In the genomic region with DNA sequence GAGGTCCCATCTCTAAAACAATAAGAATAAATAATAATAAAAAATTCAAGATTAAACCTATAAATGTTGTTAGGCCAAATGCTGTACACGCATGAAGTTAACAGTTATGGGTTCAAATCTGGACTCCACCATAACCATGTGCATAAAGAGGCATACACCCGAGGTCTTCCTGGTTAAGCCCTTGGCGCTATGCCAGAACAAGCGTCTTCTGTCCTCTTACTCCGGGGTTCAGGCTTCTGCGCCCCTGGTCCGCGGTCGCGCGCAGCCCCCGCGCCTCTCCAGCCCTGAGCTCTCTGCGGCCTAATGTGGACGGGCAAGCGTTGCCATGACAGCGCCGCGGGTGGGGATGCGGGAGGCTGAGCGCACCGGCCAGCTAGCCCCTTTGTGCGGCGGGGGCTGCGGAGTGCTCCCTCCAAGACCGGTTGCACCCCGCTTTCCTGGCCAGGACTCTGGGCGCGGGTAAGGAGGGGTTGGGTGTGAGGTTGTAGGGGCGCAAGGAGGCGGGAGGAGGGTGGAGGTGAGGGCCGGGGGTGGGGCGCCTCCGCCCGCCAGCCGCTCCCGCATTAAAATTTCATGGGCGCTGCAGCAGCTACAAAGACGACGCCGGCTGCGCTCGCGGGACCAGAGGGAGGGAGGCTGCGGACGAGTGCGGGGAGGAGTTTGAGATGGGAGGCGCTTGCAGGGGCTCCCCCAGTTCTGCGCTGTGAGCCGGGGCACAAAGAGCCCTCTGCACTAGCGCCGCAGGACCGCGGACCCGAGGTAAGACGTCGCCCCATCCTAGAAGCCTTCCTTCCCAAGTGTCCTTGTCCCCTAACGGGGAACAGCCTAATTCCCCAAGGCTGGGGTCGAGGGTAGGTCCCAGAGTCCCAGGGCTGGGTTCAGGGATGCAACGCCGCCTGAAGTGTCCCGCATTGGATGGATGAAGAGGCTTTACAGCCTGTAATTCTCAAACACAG, we compare ENCODE assay signal across 8 cellular contexts. TPM values are rescaled to one million over a fixed set of nuclear protein-coding genes. Genes with fewer than 3 reads are reported as not detected.
DNase-seq lines count a peak whose midpoint lies in the region; ATAC-seq, FAIRE-seq and TF ChIP-seq lines count a peak whose summit lies in the region.

Gene MIAT (plus strand): TSS at position 693 of the 956 bp plus-strand sequence.

- H3K4me3 ChIP-seq in H7 (ENCODE audit: insufficient read depth, low read depth, low read length), result peak within 1 kb of the TSS; percentile 56
- H3K4me3 ChIP-seq in K562, result peak within 1 kb of the TSS; percentile 30

- TF ChIP-seq RAD21 in K562 (CRISPR knock-in tag; conservative IDR thresholded peaks at IDR 0.05 in 1 of 2, IDR thresholded peaks at IDR 0.05 in 1 of 2), result no peak

- intact Hi-C loops in K562 (cut with micrococcal nuclease), result no loop called here

- H3K27me3 ChIP-seq in H7 (ENCODE audit: control insufficient read depth, insufficient read depth, low read length) (peaks cover 18% of the 10 kb centered on the region), K562 (ENCODE audit: control insufficient read depth in 2 of 2, insufficient read depth in 2 of 2, low read length in 2 of 2) (no peaks in the 10 kb centered on the region; a peak in 1 of 5 replicates)

- no peak for TF ChIP-seq POLR2A in K562 (conservative IDR thresholded peaks at IDR 0.05)

- H3K9me1 ChIP-seq in K562 (ENCODE audit: control insufficient read depth, insufficient read depth, low read length), result no peaks in the 10 kb centered on the region

- DNase-seq in Ammon's horn (ENCODE audit: low spot score) (peak; percentile 68), H7 (peak; percentile 92), T-helper 1 cell (peak; percentile 48 to 80 (median 62)), K562 (ENCODE audit: extremely low read depth in 1 of 4, low spot score in 3 of 4) (peak; percentile 26 to 51 (median 44)), iris pigment epithelial cell (ENCODE audit: low read depth) (peak; percentile 54)
- peak; percentile 60 for DNase-seq in stimulated activated CD4-positive, alpha-beta T cell treated with anti-CD3 and anti-CD28 coated beads, Interleukin-4, amount 100 ng/mL, for 48 hours (ENCODE audit: low read depth in 2 of 2)

- in situ Hi-C loops in K562 (cut with MboI), result no loop called here

- no peaks in the 10 kb centered on the region for H4K20me1 ChIP-seq in K562 (replicated peaks; ENCODE audit: control insufficient read depth, insufficient read depth, low read length)

- 26% methylated on average over 41 of the region's 62 CpGs for WGBS in K562 (ENCODE audit: insufficient coverage, low coverage, missing lambda C conversion rate)

- H3K9me3 ChIP-seq in K562 (replicated peaks; ENCODE audit: control insufficient read depth, insufficient read depth, low read depth, low read length), result no peaks in the 10 kb centered on the region

- FAIRE-seq in K562 (lab: Jason Lieb, UNC), result no peak

- no peak within 1 kb of the TSS for H3K27ac ChIP-seq in K562 (ENCODE audit: extremely low read depth, low read depth, low read length)

- no peak for TF ChIP-seq EP300 in K562 (IDR thresholded peaks at IDR 0.05; ENCODE audit: low read length)

- H3K79me2 ChIP-seq in K562 (ENCODE audit: control insufficient read depth, insufficient read depth, low read length), result no peaks in the 10 kb centered on the region

- H3K4me1 ChIP-seq in K562 (replicated peaks in 1 of 2; ENCODE audit: control insufficient read depth in 2 of 2, insufficient read depth in 2 of 2, low read length in 2 of 2), result peaks cover 13 to 22% of the 10 kb centered on the region in 2 experiments; a peak in 4 of 5 replicates

- CTCF ChIA-PET in K562 (lab: Yijun Ruan, JAX; ENCODE audit: low intra/inter-chr PET ratio), result no interaction called here

- peak within 1 kb of the TSS; percentile 68 for H3K4me2 ChIP-seq in K562 (ENCODE audit: insufficient read depth, low read length)

- BruUV-seq in K562 (replicated peaks; lab: Mats Ljungman, UMichigan), result no TSS peak

- H2AFZ ChIP-seq in K562 (ENCODE audit: low read depth, low read length), result peak within 1 kb of the TSS; percentile 64

- peak; percentile 35 for ATAC-seq in K562
- ATAC-seq in HG02870 (IDR thresholded peaks at IDR 0.05; ENCODE audit: unreplicated experiment), result no peak
- no peak for ATAC-seq in GM21423 (IDR thresholded peaks at IDR 0.05; ENCODE audit: unreplicated experiment)

- TF ChIP-seq CTCF in K562 (IDR thresholded peaks at IDR 0.05 in 2 of 3, conservative IDR thresholded peaks at IDR 0.05 in 1 of 3; ENCODE audit: insufficient read depth in 2 of 3, low read depth in 1 of 3, low read length in 3 of 3), result no peak

- H3K9ac ChIP-seq in K562 (ENCODE audit: insufficient read depth in 1 of 2, low read depth in 2 of 2, low read length in 2 of 2), result peak within 1 kb of the TSS; percentile 17 to 58; a peak in 2 of 4 replicates

- no peaks in the 10 kb centered on the region; the same call in 1 of the 2 replicates for H3K36me3 ChIP-seq in H7 (replicated peaks; ENCODE audit: control insufficient read depth, insufficient read depth, low read length)
- no peaks in the 10 kb centered on the region for H3K36me3 ChIP-seq in K562 (ENCODE audit: control insufficient read depth, insufficient read depth, low read length)

- POLR2A ChIA-PET in K562 (lab: Yijun Ruan, JAX), result interaction anchor here (0.6 kb wide), 1 partner anchor 14 kb away, joined by 3 read pairs; no protein-coding TSS in a partner anchor

TF ChIP-seq in K562, 482 proteins besides CTCF, POLR2A, EP300 and RAD21 (continues in another document):
- TF ChIP-seq ZKSCAN1 (IDR thresholded peaks at IDR 0.05; ENCODE audit: low read depth, low read length) (no peak), ZNF143 (CRISPR knock-in tag; IDR thresholded peaks at IDR 0.05) (no peak), RFX1 (IDR thresholded peaks at IDR 0.05) (peak; percentile 79), ARID4B (CRISPR knock-in tag; IDR thresholded peaks at IDR 0.05) (no peak)
- TF ChIP-seq, protein P1, sequence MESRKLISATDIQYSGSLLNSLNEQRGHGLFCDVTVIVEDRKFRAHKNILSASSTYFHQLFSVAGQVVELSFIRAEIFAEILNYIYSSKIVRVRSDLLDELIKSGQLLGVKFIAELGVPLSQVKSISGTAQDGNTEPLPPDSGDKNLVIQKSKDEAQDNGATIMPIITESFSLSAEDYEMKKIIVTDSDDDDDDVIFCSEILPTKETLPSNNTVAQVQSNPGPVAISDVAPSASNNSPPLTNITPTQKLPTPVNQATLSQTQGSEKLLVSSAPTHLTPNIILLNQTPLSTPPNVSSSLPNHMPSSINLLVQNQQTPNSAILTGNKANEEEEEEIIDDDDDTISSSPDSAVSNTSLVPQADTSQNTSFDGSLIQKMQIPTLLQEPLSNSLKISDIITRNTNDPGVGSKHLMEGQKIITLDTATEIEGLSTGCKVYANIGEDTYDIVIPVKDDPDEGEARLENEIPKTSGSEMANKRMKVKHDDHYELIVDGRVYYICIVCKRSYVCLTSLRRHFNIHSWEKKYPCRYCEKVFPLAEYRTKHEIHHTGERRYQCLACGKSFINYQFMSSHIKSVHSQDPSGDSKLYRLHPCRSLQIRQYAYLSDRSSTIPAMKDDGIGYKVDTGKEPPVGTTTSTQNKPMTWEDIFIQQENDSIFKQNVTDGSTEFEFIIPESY (CRISPR knock-in tag; IDR thresholded peaks at IDR 0.05), result no peak

RNA-seq across cellular contexts. Expression of gene MIAT, which starts in this region (rescaled TPM):
- total RNA-seq in H7 (2014; rRNA removed; shearing (Covaris generic)), result 3.0 and 13.4 TPM in 2 replicates
- total RNA-seq in K562 (2011; cell fraction: chromatin; rRNA removed; ENCODE audit: low replicate concordance), result 3.3 and 4.4 TPM in 2 replicates
- 2.5 TPM in 2 replicates for total RNA-seq in K562 (2011; cell fraction: nucleolus; rRNA removed)
- total RNA-seq in K562 (2011; cell fraction: nucleoplasm; rRNA removed), result 4.2 and 6.1 TPM in 2 replicates
- total RNA-seq in K562 (2014; rRNA removed), result 0.24 and 0.32 TPM in 2 replicates
- 0.35 and 0.58 TPM in 2 replicates for total RNA-seq in K562 (2014; rRNA removed; fragmentation: Illumina TruSeq; extraction: Trizol)
- total RNA-seq in K562 (2015; rRNA removed; fragmentation: Illumina TruSeq; extraction: Trizol), result 0.30 and 0.58 TPM in 2 replicates
- 0.63 and 0.93 TPM in 2 replicates for total RNA-seq in K562 (2021)
- 0.55 and 0.63 TPM in 2 replicates for polyA plus RNA-seq in K562 (2011; rRNA removed)
- 0.21 and 0.40 TPM in 2 replicates for polyA plus RNA-seq in K562 (2011; cell fraction: cytosol; rRNA removed)
- 2.2 and 2.7 TPM in 2 replicates for polyA plus RNA-seq in K562 (2011; cell fraction: nucleus; rRNA removed)
- polyA plus RNA-seq in K562 (2012), result 0.68 and 0.78 TPM in 2 replicates
- 0.19 and 0.39 TPM in 2 replicates for polyA plus RNA-seq in K562 (2014; fragmentation: Illumina TruSeq; extraction: Trizol)
- polyA plus RNA-seq in K562 (2014; fragmentation: Nextera tagmentation; extraction: Ambion mirVana), result under 1 TPM; 0.03 to 0.04 TPM
- polyA plus RNA-seq in K562 (2014; rRNA removed), result 0.34 and 0.61 TPM in 2 replicates
- polyA minus RNA-seq in K562 (2011; rRNA and poly(A)+ RNA removed), result 0.95 and 1.1 TPM in 2 replicates
- polyA minus RNA-seq in K562 (2011; cell fraction: cytosol; rRNA and poly(A)+ RNA removed), result not detected in 2 replicates
- 1.6 TPM in 2 replicates for polyA minus RNA-seq in K562 (2011; cell fraction: nucleus; rRNA and poly(A)+ RNA removed)
